ENCODE assay signal across 8 cellular contexts in genomic region chr6:132084811-132085509, GRCh38.
DNase-seq lines count a peak whose midpoint lies in the region; ATAC-seq and TF ChIP-seq lines count a peak whose summit lies in the region.

No MANE protein-coding gene starts in this region.

- no peaks in the 10 kb centered on the region for H3K9me3 ChIP-seq in muscle layer of colon (ENCODE audit: low read length)

- ATAC-seq in HG02852 (IDR thresholded peaks at IDR 0.05; ENCODE audit: unreplicated experiment) = peak; percentile 94

- CTCF ChIA-PET in GM10248 (lab: Yijun Ruan, JAX) = interaction anchor here (1.3 kb wide), 1 partner anchor 11 kb away, joined by 3 read pairs; no protein-coding TSS in a partner anchor

- DNase-seq in GM10248 (ENCODE audit: extremely low spot score) (peak; percentile 15), NCI-H1105 treated with DMSO at 0.1 percent for 48 hours (lab: John Stamatoyannopoulos, UW) (no peak), SIG-M5 treated with dmso at 0.1 percent for 504 hours (lab: John Stamatoyannopoulos, UW; ENCODE audit: unreplicated experiment) (no peak), T1000 (lab: John Stamatoyannopoulos, UW) (no peak)
- DNase-seq in activated CD4-positive, alpha-beta T cell treated with anti-CD3 and anti-CD28 coated beads, Interleukin-2, amount 50 U/mL, for 1 hour = no peak

- TF ChIP-seq CTCF in GM10248 (IDR thresholded peaks at IDR 0.05; ENCODE audit: control extremely low read depth, extremely low read depth, low read depth, missing control alignments) = no peak

- no peaks in the 10 kb centered on the region for H3K27me3 ChIP-seq in muscle layer of colon (ENCODE audit: control insufficient read depth in 1 of 2, insufficient read depth in 2 of 2, low read length in 2 of 2)

- peaks cover 15% of the 10 kb centered on the region for H3K4me1 ChIP-seq in muscle layer of colon (ENCODE audit: insufficient read depth, low read length)

- POLR2A ChIA-PET in GM10248 (lab: Yijun Ruan, JAX) = no interaction called here

- peak overlapping the region in 1 of 2 donors; percentile 26 for H3K4me3 ChIP-seq in muscle layer of colon (ENCODE audit: low read depth in 1 of 2, low read length in 2 of 2)

- H3K36me3 ChIP-seq in muscle layer of colon (ENCODE audit: insufficient read depth, low read length) = no peaks in the 10 kb centered on the region

- peak overlapping the region; percentile 31 for H3K9ac ChIP-seq in muscle layer of colon (ENCODE audit: low read length)

- peak overlapping the region; percentile 8 for H3K27ac ChIP-seq in angular gyrus (ENCODE audit: low read depth, low read length)
- peak overlapping the region; percentile 54 for H3K27ac ChIP-seq in muscle layer of colon (ENCODE audit: low read depth, low read length)
